Comparison of ENCODE assay signal across 2 cellular contexts in genomic region chr4:20253799-20254409, GRCh38.
TF ChIP-seq lines count a peak whose summit lies in the region.

No MANE protein-coding gene starts in this region.

TF ChIP-seq in liver, 16 proteins besides CTCF, POLR2A, EP300 and RAD21:
- TF ChIP-seq GABPA (IDR thresholded peaks at IDR 0.05 in 1 of 2, conservative IDR thresholded peaks at IDR 0.05 in 1 of 2), result no peak
- TF ChIP-seq HNF4A (conservative IDR thresholded peaks at IDR 0.05), result no peak
- TF ChIP-seq, protein P1, sequence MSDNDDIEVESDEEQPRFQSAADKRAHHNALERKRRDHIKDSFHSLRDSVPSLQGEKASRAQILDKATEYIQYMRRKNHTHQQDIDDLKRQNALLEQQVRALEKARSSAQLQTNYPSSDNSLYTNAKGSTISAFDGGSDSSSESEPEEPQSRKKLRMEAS (IDR thresholded peaks at IDR 0.05), result no peak
- TF ChIP-seq SP1 (IDR thresholded peaks at IDR 0.05), result no peak
- no peak for TF ChIP-seq JUND (IDR thresholded peaks at IDR 0.05)
- TF ChIP-seq, protein P2, sequence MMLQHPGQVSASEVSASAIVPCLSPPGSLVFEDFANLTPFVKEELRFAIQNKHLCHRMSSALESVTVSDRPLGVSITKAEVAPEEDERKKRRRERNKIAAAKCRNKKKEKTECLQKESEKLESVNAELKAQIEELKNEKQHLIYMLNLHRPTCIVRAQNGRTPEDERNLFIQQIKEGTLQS (IDR thresholded peaks at IDR 0.05), result no peak
- no peak for TF ChIP-seq HNF4G (IDR thresholded peaks at IDR 0.05)
- no peak for TF ChIP-seq YY1 (IDR thresholded peaks at IDR 0.05)
- no peak for TF ChIP-seq REST (IDR thresholded peaks at IDR 0.05)
- no peak for TF ChIP-seq ZBTB33 (IDR thresholded peaks at IDR 0.05)
- no peak for TF ChIP-seq EGR1 (IDR thresholded peaks at IDR 0.05; ENCODE audit: low read depth in 2 of 2)
- no peak for TF ChIP-seq FOXA1 (IDR thresholded peaks at IDR 0.05)
- no peak for TF ChIP-seq RXRA (IDR thresholded peaks at IDR 0.05)
- TF ChIP-seq TAF1 (conservative IDR thresholded peaks at IDR 0.05), result no peak
- no peak for TF ChIP-seq FOXA2 (IDR thresholded peaks at IDR 0.05)
- no peak for TF ChIP-seq NR2F2 (IDR thresholded peaks at IDR 0.05)

TF ChIP-seq in HepG2, 621 proteins besides CTCF, POLR2A, EP300 and RAD21:
- TF ChIP-seq SYNCRIP (IDR thresholded peaks at IDR 0.05; ENCODE audit: insufficient read depth, low read depth, low read length) (no peak), ZNF567 (CRISPR knock-in tag; IDR thresholded peaks at IDR 0.05; ENCODE audit: borderline replicate concordance) (no peak), E2F2 (CRISPR knock-in tag; IDR thresholded peaks at IDR 0.05; ENCODE audit: borderline replicate concordance) (no peak), ATF2 (CRISPR knock-in tag; IDR thresholded peaks at IDR 0.05) (no peak), NR0B2 (CRISPR knock-in tag; IDR thresholded peaks at IDR 0.05) (no peak), SMYD3 (CRISPR knock-in tag; IDR thresholded peaks at IDR 0.05) (no peak), HMGXB4 (CRISPR knock-in tag; IDR thresholded peaks at IDR 0.05; ENCODE audit: borderline replicate concordance in 1 of 2, low read depth in 1 of 2) (no peak)
- TF ChIP-seq, protein P3, sequence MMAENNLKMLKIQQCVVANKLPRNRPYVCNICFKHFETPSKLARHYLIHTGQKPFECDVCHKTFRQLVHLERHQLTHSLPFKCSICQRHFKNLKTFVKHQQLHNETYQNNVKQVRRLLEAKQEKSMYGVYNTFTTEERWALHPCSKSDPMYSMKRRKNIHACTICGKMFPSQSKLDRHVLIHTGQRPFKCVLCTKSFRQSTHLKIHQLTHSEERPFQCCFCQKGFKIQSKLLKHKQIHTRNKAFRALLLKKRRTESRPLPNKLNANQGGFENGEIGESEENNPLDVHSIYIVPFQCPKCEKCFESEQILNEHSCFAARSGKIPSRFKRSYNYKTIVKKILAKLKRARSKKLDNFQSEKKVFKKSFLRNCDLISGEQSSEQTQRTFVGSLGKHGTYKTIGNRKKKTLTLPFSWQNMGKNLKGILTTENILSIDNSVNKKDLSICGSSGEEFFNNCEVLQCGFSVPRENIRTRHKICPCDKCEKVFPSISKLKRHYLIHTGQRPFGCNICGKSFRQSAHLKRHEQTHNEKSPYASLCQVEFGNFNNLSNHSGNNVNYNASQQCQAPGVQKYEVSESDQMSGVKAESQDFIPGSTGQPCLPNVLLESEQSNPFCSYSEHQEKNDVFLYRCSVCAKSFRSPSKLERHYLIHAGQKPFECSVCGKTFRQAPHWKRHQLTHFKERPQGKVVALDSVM (CRISPR knock-in tag; IDR thresholded peaks at IDR 0.05), result no peak
- TF ChIP-seq, protein P4, sequence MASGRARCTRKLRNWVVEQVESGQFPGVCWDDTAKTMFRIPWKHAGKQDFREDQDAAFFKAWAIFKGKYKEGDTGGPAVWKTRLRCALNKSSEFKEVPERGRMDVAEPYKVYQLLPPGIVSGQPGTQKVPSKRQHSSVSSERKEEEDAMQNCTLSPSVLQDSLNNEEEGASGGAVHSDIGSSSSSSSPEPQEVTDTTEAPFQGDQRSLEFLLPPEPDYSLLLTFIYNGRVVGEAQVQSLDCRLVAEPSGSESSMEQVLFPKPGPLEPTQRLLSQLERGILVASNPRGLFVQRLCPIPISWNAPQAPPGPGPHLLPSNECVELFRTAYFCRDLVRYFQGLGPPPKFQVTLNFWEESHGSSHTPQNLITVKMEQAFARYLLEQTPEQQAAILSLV (CRISPR knock-in tag; IDR thresholded peaks at IDR 0.05; ENCODE audit: borderline replicate concordance), result no peak
- TF ChIP-seq, protein P5, sequence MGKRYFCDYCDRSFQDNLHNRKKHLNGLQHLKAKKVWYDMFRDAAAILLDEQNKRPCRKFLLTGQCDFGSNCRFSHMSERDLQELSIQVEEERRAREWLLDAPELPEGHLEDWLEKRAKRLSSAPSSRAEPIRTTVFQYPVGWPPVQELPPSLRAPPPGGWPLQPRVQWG (CRISPR knock-in tag; IDR thresholded peaks at IDR 0.05; ENCODE audit: borderline replicate concordance, low read depth), result no peak
TF ChIP-seq in HepG2: peak in this region for 0.
